In the genomic region with DNA sequence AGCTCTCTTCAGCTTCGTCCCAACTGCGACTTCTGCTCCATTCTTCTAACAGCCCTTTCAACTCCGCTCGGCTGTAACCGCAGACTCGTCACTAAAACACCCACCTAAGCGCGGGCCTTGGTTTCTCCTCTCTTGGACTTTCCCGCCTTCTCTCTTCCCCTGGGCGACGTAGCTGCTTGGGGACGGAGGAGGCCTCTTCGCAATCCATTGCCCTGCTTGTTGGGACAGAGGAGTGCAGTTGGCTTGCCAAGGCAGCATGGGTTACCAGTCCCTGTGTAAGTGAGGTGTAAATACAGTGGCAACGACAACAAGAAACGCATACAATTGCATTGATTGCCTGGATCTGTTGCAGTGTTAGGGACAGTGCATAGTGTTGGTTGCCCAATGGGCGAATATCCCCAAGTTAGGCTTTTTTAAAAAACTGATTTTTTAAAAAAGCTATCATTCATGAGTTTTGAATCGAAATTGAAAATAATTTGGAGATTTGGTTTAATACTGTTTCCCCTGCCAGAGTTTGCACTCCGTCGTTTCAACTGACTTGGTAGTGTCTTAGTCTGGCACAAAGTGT, we compare ENCODE assay signal across 8 cellular contexts. TPM values are rescaled to one million over a fixed set of nuclear protein-coding genes. Genes with fewer than 3 reads are reported as not detected.
DNase-seq lines count a peak whose midpoint lies in the region; ATAC-seq, FAIRE-seq and TF ChIP-seq lines count a peak whose summit lies in the region.

No MANE protein-coding gene starts in this region.

- peaks cover 11% of the 10 kb centered on the region for H3K36me3 Mint-ChIP-seq in natural killer cell treated with Interleukin-12 subunit alpha and Interleukin-12 subunit beta and Interleukin-15 and Interleukin-18, amount 100 ng/mL, for 72 hours

- H3K9me3 ChIP-seq in AG04450 (ENCODE audit: control insufficient read depth, insufficient read depth, low read length) (peaks cover 5% of the 10 kb centered on the region; the same call in 1 of the 2 replicates), ectodermal cell (ENCODE audit: control insufficient read depth, low read length) (no peaks in the 10 kb centered on the region)

- CTCF ChIA-PET in AG04450 (lab: Charles Lee), result no interaction called here

- DNase-seq in AG04450 (ENCODE audit: low read depth, low spot score) (no peak), urothelium cell line (ENCODE audit: low spot score) (no peak)
- peak; percentile 37 for DNase-seq in activated CD4-positive, CD25-positive, alpha-beta regulatory T cell treated with anti-CD3 and anti-CD28 coated beads, Interleukin-2, amount 50 U/mL, for 16 hours (ENCODE audit: low read depth, low spot score)
- DNase-seq in natural killer cell treated with Interleukin-12 subunit alpha and Interleukin-12 subunit beta and Interleukin-15 and Interleukin-18, amount 100 ng/mL, for 72 hours (ENCODE audit: low spot score), result no peak

- H3K27ac ChIP-seq in AG04450 (ENCODE audit: low read depth, low read length), result peak overlapping the region; percentile 54
- H3K27ac ChIP-seq in ectodermal cell (ENCODE audit: insufficient read depth, low read depth, low read length, poor library complexity, severe bottlenecking), result peak overlapping the region; percentile 33
- H3K27ac ChIP-seq in temporal lobe (ENCODE audit: low read depth, low read length), result peak overlapping the region; percentile 83

- ATAC-seq in GM19463 (IDR thresholded peaks at IDR 0.05; ENCODE audit: unreplicated experiment), result peak; percentile 46
- peak; percentile 31 for ATAC-seq in HG03565 (IDR thresholded peaks at IDR 0.05; ENCODE audit: unreplicated experiment)
- ATAC-seq in natural killer cell treated with Interleukin-12 subunit alpha and Interleukin-12 subunit beta and Interleukin-15 and Interleukin-18, amount 100 ng/mL, for 72 hours, result peak; percentile 72 to 76

- H3K4me1 ChIP-seq in ectodermal cell (ENCODE audit: control insufficient read depth, insufficient read depth, low read length), result peaks cover 4% of the 10 kb centered on the region

- POLR2A ChIA-PET in AG04450 (lab: Yijun Ruan, JAX), result interaction anchor here (1.0 kb wide), 1 partner anchor 26 kb away, joined by 3 read pairs; no protein-coding TSS in a partner anchor

- H3K27me3 Mint-ChIP-seq in natural killer cell treated with Interleukin-12 subunit alpha and Interleukin-12 subunit beta and Interleukin-15 and Interleukin-18, amount 100 ng/mL, for 72 hours, result no peaks in the 10 kb centered on the region

- H3K4me3 Mint-ChIP-seq in natural killer cell treated with Interleukin-12 subunit alpha and Interleukin-12 subunit beta and Interleukin-15 and Interleukin-18, amount 100 ng/mL, for 72 hours, result peak overlapping the region; percentile 90

- H3K36me3 ChIP-seq in ectodermal cell (ENCODE audit: control insufficient read depth, insufficient read depth, low read length), result peaks cover 4% of the 10 kb centered on the region

- H3K9me3 Mint-ChIP-seq in natural killer cell treated with Interleukin-12 subunit alpha and Interleukin-12 subunit beta and Interleukin-15 and Interleukin-18, amount 100 ng/mL, for 72 hours, result no peaks in the 10 kb centered on the region

- H3K4me1 Mint-ChIP-seq in natural killer cell treated with Interleukin-12 subunit alpha and Interleukin-12 subunit beta and Interleukin-15 and Interleukin-18, amount 100 ng/mL, for 72 hours (ENCODE audit: low read depth in 2 of 2), result peaks cover 18 to 20% of the 10 kb centered on the region in 2 donors

- peak overlapping the region; percentile 91 for H3K4me3 ChIP-seq in AG04450 (ENCODE audit: low read depth, low read length)
- peak overlapping the region; percentile 62 for H3K4me3 ChIP-seq in ectodermal cell (ENCODE audit: insufficient read depth, low read depth, low read length)

- TF ChIP-seq CTCF in AG04450 (IDR thresholded peaks at IDR 0.05; ENCODE audit: low read depth, low read length), result no peak

- H3K27me3 ChIP-seq in AG04450 (ENCODE audit: control insufficient read depth, insufficient read depth, low read length) (no peaks in the 10 kb centered on the region), ectodermal cell (ENCODE audit: control insufficient read depth, insufficient read depth, low read length, poor library complexity, severe bottlenecking) (no peaks in the 10 kb centered on the region)

- WGBS in ectodermal cell, 2 experiments, result 64 to 69% methylated on average over 19 of the region's 19 CpGs

- no peak for FAIRE-seq in urothelium cell line (lab: Jason Lieb, UNC)

- H3K27ac Mint-ChIP-seq in natural killer cell treated with Interleukin-12 subunit alpha and Interleukin-12 subunit beta and Interleukin-15 and Interleukin-18, amount 100 ng/mL, for 72 hours, result peak overlapping the region; percentile 99 to 100

RNA-seq across cellular contexts. Expression of a gene that starts 0.5 kb away (rescaled TPM):
- polyA plus RNA-seq in AG04450 (2011; rRNA removed), result 66.7 and 91.6 TPM in 2 replicates
- 48.1 and 77.3 TPM in 2 replicates for polyA minus RNA-seq in AG04450 (2011; rRNA and poly(A)+ RNA removed)
- 103 TPM for polyA plus RNA-seq in ectodermal cell (2013, experiment 1 of 4)
- polyA plus RNA-seq in ectodermal cell (2013, experiment 2 of 4), result 105 TPM
- polyA plus RNA-seq in ectodermal cell (2013, experiment 3 of 4), result 92.0 TPM
- polyA plus RNA-seq in ectodermal cell (2013, experiment 4 of 4), result 99.5 TPM
- 100 to 1,000 TPM; 113 to 116 TPM for total RNA-seq in natural killer cell treated with Interleukin-12 subunit alpha and Interleukin-12 subunit beta and Interleukin-15 and Interleukin-18, amount 100 ng/mL, for 72 hours
- total RNA-seq in temporal lobe, result 47.7 TPM

Comparison
In these comparisons a context has a peak if more than half of its experiments do, and no peak if none do; other contexts are left out.
1. H3K27ac ChIP-seq: peak in every context shown above with its lines; median percentile 83 in temporal lobe; 54 in AG04450; 33 in ectodermal cell.